ENCODE assay signal across 17 cellular contexts in genomic region chr3:195031574-195032003, GRCh38.
DNase-seq lines count a peak whose midpoint lies in the region; ATAC-seq and TF ChIP-seq lines count a peak whose summit lies in the region.
"Had no signal": no experiment of that assay in that cellular context is flagged by ENCODE, and none has a peak within 500 bp of the region (broad histone marks: within the 10 kb centered on the region; RNA-seq: fewer than 3 reads in every experiment).

No MANE protein-coding gene starts in this region.

- in situ Hi-C loops in HAP-1 (cut with MboI; ENCODE audit: low sequenced_read_pairs) = no loop called here

- H3K4me1 ChIP-seq in lung (ENCODE audit: control insufficient read depth in 2 of 2, insufficient read depth in 2 of 2, low read length in 2 of 2) = peaks cover 0 to 5% of the 10 kb centered on the region in 2 donors
- H3K4me1 ChIP-seq in suprapubic skin = peaks cover 20% of the 10 kb centered on the region
- H3K4me1 ChIP-seq in HAP-1 = no peaks in the 10 kb centered on the region

- H3K9me3 ChIP-seq in lung (ENCODE audit: control insufficient read depth in 2 of 2, insufficient read depth in 1 of 2, low read length in 1 of 2) (no peaks in the 10 kb centered on the region), suprapubic skin (no peaks in the 10 kb centered on the region), HAP-1 (no peaks in the 10 kb centered on the region)
- H3K9me3 ChIP-seq: thoracic aorta had no signal

- TF ChIP-seq EP300 in suprapubic skin (IDR thresholded peaks at IDR 0.05) = no peak

- H3K4me3 ChIP-seq in lung (no peak overlapping the region), suprapubic skin (no peak overlapping the region), HAP-1 (no peak overlapping the region)
- H3K4me3 ChIP-seq: cardiac muscle cell, thoracic aorta had no signal

- 70 to 83% methylated on average over 5 of the region's 5 CpGs for WGBS in lung, 2 donors
- WGBS in suprapubic skin = 72% methylated on average over 5 of the region's 5 CpGs

- DNase-seq in activated CD4-positive, CD25-positive, alpha-beta regulatory T cell treated with anti-CD3 and anti-CD28 coated beads, Interleukin-2, amount 50 U/mL, for 72 hours = peak; percentile 21
- DNase-seq in dermis blood vessel endothelial cell (peak; percentile 90), lung (ENCODE audit: low spot score) (no peak), suprapubic skin (ENCODE audit: low spot score in 2 of 2) (no peak), HAP-1 (ENCODE audit: low spot score in 2 of 2) (no peak)
- DNase-seq: ACHN; activated CD4-positive, alpha-beta T cell treated with anti-CD3 and anti-CD28 coated beads for 4 hours; activated naive CD8-positive, alpha-beta T cell treated with anti-CD3 and anti-CD28 coated beads, Interleukin-2, amount 10 ng/mL, durations not matched to agents 7 days and 5 days; activated T-cell treated with anti-CD3 and anti-CD28 coated beads, Interleukin-2, amount 50 U/mL, for 24 hours; CD8-positive, alpha-beta memory T cell; Karpas-422; NCI-H1694 treated with DMSO at 0.1 percent for 48 hours had no signal

- no peaks in the 10 kb centered on the region for H3K36me3 ChIP-seq in lung (ENCODE audit: control insufficient read depth in 2 of 2, insufficient read depth in 2 of 2, low read length in 2 of 2)
- H3K36me3 ChIP-seq in suprapubic skin = no peaks in the 10 kb centered on the region
- H3K36me3 ChIP-seq in HAP-1 (replicated peaks) = no peaks in the 10 kb centered on the region
- H3K36me3 ChIP-seq: cardiac muscle cell, thoracic aorta had no signal

- no peak for TF ChIP-seq CTCF in lung (IDR thresholded peaks at IDR 0.05; ENCODE audit: control extremely low read depth, extremely low read depth)
- TF ChIP-seq CTCF in suprapubic skin (IDR thresholded peaks at IDR 0.05) = no peak

- H3K27ac ChIP-seq in lung (ENCODE audit: low read depth in 1 of 2, low read length in 1 of 2) = peak overlapping the region; percentile 7 to 58
- H3K27ac ChIP-seq in suprapubic skin = peak overlapping the region; percentile 51
- H3K27ac ChIP-seq: cardiac muscle cell, thoracic aorta had no signal

- ATAC-seq in activated CD4-positive, CD25-positive, alpha-beta regulatory T cell treated with anti-CD3 and anti-CD28 coated beads, Interleukin-2, amount 50 U/mL, for 24 hours = no peak
- ATAC-seq in lung (ENCODE audit: insufficient read depth, low FRiP score) = no peak
- ATAC-seq in GM18861 (IDR thresholded peaks at IDR 0.05; ENCODE audit: unreplicated experiment) = no peak
- no peak for ATAC-seq in GM18520 (IDR thresholded peaks at IDR 0.05; ENCODE audit: unreplicated experiment)

- H3K27me3 ChIP-seq in lung (ENCODE audit: control insufficient read depth, insufficient read depth) (no peaks in the 10 kb centered on the region), suprapubic skin (no peaks in the 10 kb centered on the region), HAP-1 (ENCODE audit: low read depth) (no peaks in the 10 kb centered on the region)
- H3K27me3 ChIP-seq: cardiac muscle cell had no signal

- TF ChIP-seq POLR2A in suprapubic skin (IDR thresholded peaks at IDR 0.05) = no peak

Comparison
In these comparisons a context has a peak if more than half of its experiments do, and no peak if none do; other contexts are left out.
1. DNase-seq: peak in activated CD4-positive, CD25-positive, alpha-beta regulatory T cell treated with anti-CD3 and anti-CD28 coated beads, Interleukin-2, amount 50 U/mL, for 72 hours (single experiment) and dermis blood vessel endothelial cell (single experiment); none in lung (single experiment), suprapubic skin (0 of 2) and HAP-1 (0 of 2).